In genomic region chr16:89268987-89269735, GRCh38 we compare ENCODE assay signal across 18 cellular contexts. TPM values are rescaled to one million over a fixed set of nuclear protein-coding genes. Genes with fewer than 3 reads are reported as not detected.
DNase-seq lines count a peak whose midpoint lies in the region; ATAC-seq, FAIRE-seq and TF ChIP-seq lines count a peak whose summit lies in the region.
"Had no signal": no experiment of that assay in that cellular context is flagged by ENCODE, and none has a peak within 500 bp of the region (broad histone marks: within the 10 kb centered on the region; RNA-seq: fewer than 3 reads in every experiment).

No MANE protein-coding gene starts in this region.

- H3K36me3 Mint-ChIP-seq in astrocyte (ENCODE audit: low read depth, unreplicated experiment): peaks cover 17% of the 10 kb centered on the region

- H3K9ac ChIP-seq in HepG2 (ENCODE audit: insufficient read depth, low read depth, low read length): no peak overlapping the region
- H3K9ac ChIP-seq in astrocyte (ENCODE audit: low read length): no peak overlapping the region

- WGBS in HepG2 (ENCODE audit: low lambda C conversion rate): 83% methylated on average over 14 of the region's 14 CpGs
- 79% methylated on average over 14 of the region's 14 CpGs for WGBS in right lobe of liver (ENCODE audit: insufficient coverage, low coverage, low lambda C conversion rate, missing lambda C conversion rate)
- WGBS in aorta, 2 donors: 91 to 93% methylated on average over 14 of the region's 14 CpGs

- CTCF ChIA-PET in HepG2 (lab: Yijun Ruan, JAX; ENCODE audit: low intra/inter-chr PET ratio, low total read pairs): no interaction called here

- TF ChIP-seq CTCF in HepG2 (CRISPR knock-in tag; IDR thresholded peaks at IDR 0.05) (no peak), right lobe of liver (IDR thresholded peaks at IDR 0.05) (no peak), astrocyte (IDR thresholded peaks at IDR 0.05; ENCODE audit: insufficient read depth, low read depth, low read length) (no peak)

- H3K4me1 ChIP-seq in HepG2 (ENCODE audit: insufficient read depth, low read length) (no peaks in the 10 kb centered on the region), right lobe of liver (no peaks in the 10 kb centered on the region), astrocyte (ENCODE audit: insufficient read depth, low read length) (peaks cover 10% of the 10 kb centered on the region), aorta (ENCODE audit: control insufficient read depth in 1 of 2, insufficient read depth in 2 of 2, low read length in 2 of 2) (no peaks in the 10 kb centered on the region)
- H3K4me1 ChIP-seq: psoas muscle had no signal

- no peaks in the 10 kb centered on the region for H3K9me3 Mint-ChIP-seq in astrocyte (ENCODE audit: unreplicated experiment)

- in situ Hi-C loops in HepG2 (cut with HindIII; ENCODE audit: extremely low pct_ligation_motif_present, low pct_unique_long_range_greater_than_20kb): loop anchor here (10.0 kb wide), 1 partner anchor 56 kb away; no protein-coding TSS in a partner anchor

- POLR2A ChIA-PET in HepG2 (lab: Yijun Ruan, JAX): no interaction called here

- TF ChIP-seq RAD21 in HepG2 (CRISPR knock-in tag; IDR thresholded peaks at IDR 0.05): no peak

- H3K27ac Mint-ChIP-seq in astrocyte (ENCODE audit: unreplicated experiment): peak overlapping the region; percentile 62
- H3K27ac Mint-ChIP-seq: activated CD8-positive, alpha-beta T cell treated with anti-CD3 and anti-CD28 coated beads, Interleukin-2, amount 10 ng/mL, durations not matched to agents 7 days and 5 days; B cell had no signal

- no peaks in the 10 kb centered on the region for H3K27me3 Mint-ChIP-seq in astrocyte (ENCODE audit: low read depth, unreplicated experiment)
- H3K27me3 Mint-ChIP-seq: B cell had no signal

- H3K4me1 Mint-ChIP-seq in astrocyte (ENCODE audit: low read depth, unreplicated experiment): no peaks in the 10 kb centered on the region
- H3K4me1 Mint-ChIP-seq: B cell had no signal

- ATAC-seq in HepG2 (no peak), right lobe of liver (no peak), aorta (ENCODE audit: low FRiP score) (peak; percentile 43), HG03045 (IDR thresholded peaks at IDR 0.05; ENCODE audit: unreplicated experiment) (no peak)
- ATAC-seq: activated CD8-positive, alpha-beta T cell treated with anti-CD3 and anti-CD28 coated beads, Interleukin-2, amount 10 ng/mL, durations not matched to agents 7 days and 5 days; GM12878 had no signal

- H3K4me3 ChIP-seq in HepG2 (replicated peaks in 1 of 3; ENCODE audit: insufficient read depth in 1 of 3, low read depth in 2 of 3, low read length in 3 of 3): no peak overlapping the region
- no peak overlapping the region for H3K4me3 ChIP-seq in right lobe of liver
- no peak overlapping the region for H3K4me3 ChIP-seq in astrocyte (ENCODE audit: insufficient read depth, low read depth, low read length)
- no peak overlapping the region for H3K4me3 ChIP-seq in aorta (ENCODE audit: low read length in 2 of 2)
- H3K4me3 ChIP-seq: GM12878, psoas muscle had no signal

- H3K27me3 ChIP-seq in HepG2 (ENCODE audit: control insufficient read depth in 1 of 2, insufficient read depth in 2 of 2, low read length in 2 of 2): no peaks in the 10 kb centered on the region
- H3K27me3 ChIP-seq in right lobe of liver: no peaks in the 10 kb centered on the region
- H3K27me3 ChIP-seq in astrocyte (ENCODE audit: insufficient read depth, low read length): no peaks in the 10 kb centered on the region
- no peaks in the 10 kb centered on the region for H3K27me3 ChIP-seq in aorta (ENCODE audit: control insufficient read depth in 1 of 2, insufficient read depth in 2 of 2, low read length in 1 of 2)

- no peak overlapping the region for H3K4me3 Mint-ChIP-seq in astrocyte (ENCODE audit: unreplicated experiment)
- H3K4me3 Mint-ChIP-seq: activated CD8-positive, alpha-beta T cell treated with anti-CD3 and anti-CD28 coated beads, Interleukin-2, amount 10 ng/mL, durations not matched to agents 7 days and 5 days; B cell had no signal

- DNase-seq in HepG2 (ENCODE audit: low spot score): no peak
- no peak for DNase-seq in right lobe of liver
- peak; percentile 14 for DNase-seq in astrocyte (ENCODE audit: low read depth)
- DNase-seq in iris pigment epithelial cell (ENCODE audit: low read depth): peak; percentile 72
- DNase-seq in aorta: no peak
- DNase-seq in glomerular visceral epithelial cell (ENCODE audit: extremely low spot score): no peak
- no peak for DNase-seq in NCI-H526 (lab: John Stamatoyannopoulos, UW)
- DNase-seq: activated CD8-positive, alpha-beta T cell treated with anti-CD3 and anti-CD28 coated beads, Interleukin-2, amount 10 ng/mL, durations not matched to agents 7 days and 5 days; activated naive CD4-positive, alpha-beta T cell treated with Interleukin-2 at 50 U/mL for 16 hours; DMS79 treated with DMSO at 0.1 percent for 48 hours; NCI-H1694 treated with DMSO at 0.1 percent for 48 hours; stimulated activated CD4-positive, alpha-beta T cell treated with anti-CD3 and anti-CD28 coated beads, Interleukin-2, amount 100 ng/mL, for 48 hours; T-helper 9 cell had no signal

- H2AFZ ChIP-seq in HepG2 (ENCODE audit: low read length): no peak overlapping the region
- H2AFZ ChIP-seq in astrocyte (ENCODE audit: low read depth, low read length): no peak overlapping the region

- H3K9me3 ChIP-seq in HepG2 (ENCODE audit: low read length): no peaks in the 10 kb centered on the region
- H3K9me3 ChIP-seq in right lobe of liver: no peaks in the 10 kb centered on the region
- H3K9me3 ChIP-seq in astrocyte (ENCODE audit: insufficient read depth, low read depth, low read length): no peaks in the 10 kb centered on the region
- H3K9me3 ChIP-seq in aorta (ENCODE audit: control insufficient read depth, low read length): no peaks in the 10 kb centered on the region
- H3K9me3 ChIP-seq: psoas muscle had no signal

- TF ChIP-seq EP300 in HepG2 (IDR thresholded peaks at IDR 0.05; ENCODE audit: low read depth in 2 of 2, low read length in 2 of 2) (no peak), HepG2 (CRISPR knock-in tag; IDR thresholded peaks at IDR 0.05; ENCODE audit: borderline replicate concordance) (no peak)

- H3K36me3 ChIP-seq in HepG2 (replicated peaks in 1 of 2; ENCODE audit: control insufficient read depth in 1 of 2, insufficient read depth in 2 of 2, low read length in 2 of 2): peaks cover 42 to 63% of the 10 kb centered on the region in 2 experiments; a peak in 4 of 5 replicates
- peaks cover 0 to 44% (median 16%) of the 10 kb centered on the region in 4 donors for H3K36me3 ChIP-seq in right lobe of liver
- H3K36me3 ChIP-seq in astrocyte (ENCODE audit: insufficient read depth, low read length): peaks cover 14% of the 10 kb centered on the region
- peaks cover 0 to 10% of the 10 kb centered on the region in 2 donors for H3K36me3 ChIP-seq in aorta (ENCODE audit: control insufficient read depth in 1 of 2, insufficient read depth in 2 of 2, low read length in 1 of 2)

- no TSS peak for BruUV-seq in HepG2 (replicated peaks; lab: Mats Ljungman, UMichigan)

- H4K20me1 ChIP-seq in HepG2 (ENCODE audit: insufficient read depth, low read length) (peaks cover 5% of the 10 kb centered on the region; the same call in 1 of the 2 replicates), astrocyte (ENCODE audit: insufficient read depth, low read length) (peaks cover 39% of the 10 kb centered on the region)

- H3K27ac ChIP-seq in HepG2 (ENCODE audit: extremely low read length, insufficient read depth, low read length) (no peak overlapping the region), right lobe of liver (no peak overlapping the region), astrocyte (ENCODE audit: low read depth, low read length) (no peak overlapping the region), aorta (ENCODE audit: low read depth in 1 of 2, low read length in 2 of 2) (no peak overlapping the region)
- H3K27ac ChIP-seq: psoas muscle had no signal

- TF ChIP-seq POLR2A in HepG2 (IDR thresholded peaks at IDR 0.05; ENCODE audit: insufficient read depth in 1 of 2, low read depth in 2 of 2, low read length in 2 of 2) (no peak; a peak in 1 of 4 replicates), right lobe of liver (IDR thresholded peaks at IDR 0.05) (no peak)

- H3K4me2 ChIP-seq in HepG2 (ENCODE audit: low read depth, low read length) (no peak overlapping the region), astrocyte (ENCODE audit: low read length) (no peak overlapping the region)

- H3K79me2 ChIP-seq in HepG2 (ENCODE audit: insufficient read depth, low read length) (peaks cover 2% of the 10 kb centered on the region), astrocyte (ENCODE audit: insufficient read depth, low read length) (peaks cover 6% of the 10 kb centered on the region)

- FAIRE-seq in HepG2 (lab: Jason Lieb, UNC): peak; percentile 32
- FAIRE-seq in astrocyte (lab: Jason Lieb, UNC): no peak
- FAIRE-seq: GM12878, urothelium cell line had no signal

- intact Hi-C loops in HepG2 (cut with micrococcal nuclease; ENCODE audit: unreplicated experiment) (no loop called here), right lobe of liver (cut with DNase I) (no loop called here), aorta (cut with DNase I) (no loop called here)

RNA-seq across cellular contexts. Expression of gene ZNF778, which starts 51.7 kb away (rescaled TPM):
- total RNA-seq in HepG2 (2016; rRNA removed; fragmentation: Illumina TruSeq; extraction: Trizol): 7.2 and 9.3 TPM in 2 replicates
- total RNA-seq in HepG2 (2016; cell fraction: cytosol; rRNA removed; fragmentation: Illumina TruSeq; extraction: Trizol; ENCODE audit: low read depth): 1.7 and 2.6 TPM in 2 replicates
- total RNA-seq in HepG2 (2016; cell fraction: insoluble cytoplasmic fraction; rRNA removed; fragmentation: Illumina TruSeq; extraction: Trizol): 6.1 and 8.3 TPM in 2 replicates
- total RNA-seq in HepG2 (2016; cell fraction: membrane; rRNA removed; fragmentation: Illumina TruSeq; extraction: Trizol): 2.7 and 3.9 TPM in 2 replicates
- total RNA-seq in HepG2 (2016; cell fraction: nucleus; rRNA removed; fragmentation: Illumina TruSeq; extraction: Trizol): 8.7 and 10.5 TPM in 2 replicates
- polyA plus RNA-seq in HepG2 (2011; rRNA removed): 3.8 and 6.1 TPM in 2 replicates
- 1.8 and 2.1 TPM in 2 replicates for polyA plus RNA-seq in HepG2 (2011; cell fraction: cytosol; rRNA removed)
- 6.6 and 11.3 TPM in 2 replicates for polyA plus RNA-seq in HepG2 (2011; cell fraction: nucleus; rRNA removed)
- polyA plus RNA-seq in HepG2 (2012): 2.4 and 3.0 TPM in 2 replicates
- 0.79 and 0.83 TPM in 2 replicates for polyA plus RNA-seq in HepG2 (2016; cell fraction: cytosol; fragmentation: Illumina TruSeq; extraction: Trizol; ENCODE audit: low read depth)
- polyA plus RNA-seq in HepG2 (2016; cell fraction: insoluble cytoplasmic fraction; fragmentation: Illumina TruSeq; extraction: Trizol; ENCODE audit: low read depth): 4.6 and 6.1 TPM in 2 replicates
- 0.61 and 1.7 TPM in 2 replicates for polyA plus RNA-seq in HepG2 (2016; cell fraction: membrane; fragmentation: Illumina TruSeq; extraction: Trizol; ENCODE audit: low read depth)
- 11.3 and 22.5 TPM in 2 replicates for polyA plus RNA-seq in HepG2 (2016; cell fraction: nucleus; fragmentation: Illumina TruSeq; extraction: Trizol; ENCODE audit: insufficient read depth, low read depth)
- 6.4 and 9.2 TPM in 2 replicates for polyA minus RNA-seq in HepG2 (2011; rRNA and poly(A)+ RNA removed; ENCODE audit: low replicate concordance)
- 4.0 and 6.1 TPM in 2 replicates for polyA minus RNA-seq in HepG2 (2011; cell fraction: cytosol; rRNA and poly(A)+ RNA removed)
- polyA minus RNA-seq in HepG2 (2011; cell fraction: nucleus; rRNA and poly(A)+ RNA removed): 15.2 and 17.3 TPM in 2 replicates
- 10 to 100 TPM in 1 of 6 experiments, 1 to 10 TPM in 5; 2.3 to 11.2 (median 3.1) TPM for total RNA-seq in right lobe of liver
- total RNA-seq in astrocyte: 12.2 and 15.5 TPM in 2 replicates
- total RNA-seq in aorta: 10 to 100 TPM; 12.7 to 14.9 TPM
- polyA plus RNA-seq in aorta: 1 to 10 TPM; 2.6 to 3.2 TPM

Comparison
In these comparisons a context has a peak if more than half of its experiments do, and no peak if none do; other contexts are left out.
1. DNase-seq: peak in astrocyte (single experiment) and iris pigment epithelial cell (single experiment); none in HepG2 (single experiment), right lobe of liver (0 of 3), aorta (0 of 2), glomerular visceral epithelial cell (single experiment) and NCI-H526 (0 of 2).